17 cellular contexts compared by ENCODE assay signal in genomic region chr20:48957053-48957481, GRCh38. TPM values are rescaled to one million over a fixed set of nuclear protein-coding genes. Genes with fewer than 3 reads are reported as not detected.
A peak's percentile ranks its signal among the peaks of the same experiment; 100 is the strongest.
DNase-seq lines count a peak whose midpoint lies in the region; ATAC-seq and TF ChIP-seq lines count a peak whose summit lies in the region.
"Had no signal": no experiment of that assay in that cellular context is flagged by ENCODE, and none has a peak within 500 bp of the region (broad histone marks: within the 10 kb centered on the region; RNA-seq: fewer than 3 reads in every experiment).

No MANE protein-coding gene starts in this region.

- no peaks in the 10 kb centered on the region; a peak in 1 of 5 replicates for H3K9me3 Mint-ChIP-seq in H9
- H3K9me3 Mint-ChIP-seq: activated T-helper 2 cell treated with anti-CD3 and anti-CD28 coated beads, Interferon-gamma antibody, Interleukin-2, Interleukin-4, amounts not matched to agents 10 μg/mL and 5 μg/mL and 100 μg/mL, durations not matched to agents 14 hours and 24 hours and 36 hours; effector memory CD8-positive, alpha-beta T cell; stimulated activated naive CD8-positive, alpha-beta T cell treated with anti-CD3 and anti-CD28 coated beads, Interleukin-15, amount 100 ng/mL, for 72 hours had no signal

- no peak for TF ChIP-seq EP300 in SK-N-SH (IDR thresholded peaks at IDR 0.05; ENCODE audit: borderline replicate concordance in 1 of 2, low read depth in 1 of 2, low read length in 1 of 2)

- no peaks in the 10 kb centered on the region for H3K79me1 ChIP-seq in H9 (ENCODE audit: insufficient read depth, low read depth, low read length, poor library complexity, severe bottlenecking)

- TF ChIP-seq CTCF in H9 (conservative IDR thresholded peaks at IDR 0.05) = no peak
- no peak for TF ChIP-seq CTCF in SK-N-SH (IDR thresholded peaks at IDR 0.05)

- no peak overlapping the region for H2BK5ac ChIP-seq in H9 (ENCODE audit: insufficient read length, low read length)

- H3K9me3 ChIP-seq in H9 (ENCODE audit: control insufficient read depth, low read depth, low read length) = no peaks in the 10 kb centered on the region
- no peaks in the 10 kb centered on the region for H3K9me3 ChIP-seq in SK-N-SH
- no peaks in the 10 kb centered on the region for H3K9me3 ChIP-seq in muscle layer of duodenum (ENCODE audit: control insufficient read depth in 1 of 2, low read length in 2 of 2)

- H2AK5ac ChIP-seq in H9 (ENCODE audit: insufficient read length, low read length) = no peak overlapping the region

- no peak overlapping the region for H2AFZ ChIP-seq in H9 (ENCODE audit: low read length)
- H2AFZ ChIP-seq in SK-N-SH (ENCODE audit: low read depth) = no peak overlapping the region

- no peak overlapping the region for H3K18ac ChIP-seq in H9 (ENCODE audit: insufficient read length, low read depth, low read length)

- no peaks in the 10 kb centered on the region for H3K4me1 Mint-ChIP-seq in H9
- H3K4me1 Mint-ChIP-seq: stimulated activated naive CD8-positive, alpha-beta T cell treated with anti-CD3 and anti-CD28 coated beads, Interleukin-15, amount 100 ng/mL, for 72 hours had no signal

- no peak overlapping the region for H3K27ac ChIP-seq in H9 (ENCODE audit: insufficient read length, low read depth, low read length)
- H3K27ac ChIP-seq in SK-N-SH (ENCODE audit: low read depth in 2 of 2, low read length in 1 of 2) = no peak overlapping the region
- H3K27ac ChIP-seq in muscle layer of duodenum (ENCODE audit: low read length) = peak overlapping the region; percentile 7

- H3K4me3 ChIP-seq in SK-N-SH (ENCODE audit: low read depth in 2 of 2, low read length in 1 of 2) = no peak overlapping the region
- no peak overlapping the region for H3K4me3 ChIP-seq in muscle layer of duodenum (ENCODE audit: low read depth in 1 of 2, low read length in 2 of 2)

- no peaks in the 10 kb centered on the region for H3K79me2 ChIP-seq in H9 (ENCODE audit: insufficient read depth, low read length)
- no peaks in the 10 kb centered on the region for H3K79me2 ChIP-seq in SK-N-SH (ENCODE audit: insufficient read depth)

- H3K9me2 ChIP-seq in SK-N-SH = no peaks in the 10 kb centered on the region

- H3K36me3 ChIP-seq in SK-N-SH (replicated peaks in 1 of 2; ENCODE audit: control insufficient read depth in 1 of 2, insufficient read depth in 2 of 2, low read length in 1 of 2) (peaks cover 36 to 52% of the 10 kb centered on the region in 2 experiments), muscle layer of duodenum (ENCODE audit: control insufficient read depth in 1 of 2, insufficient read depth in 2 of 2, low read length in 2 of 2) (peaks cover 47 to 60% of the 10 kb centered on the region in 2 donors)

- no peak overlapping the region for H4K91ac ChIP-seq in H9 (ENCODE audit: insufficient read length, low read depth, low read length)

- H3K9ac ChIP-seq in H9 (ENCODE audit: extremely low read depth, insufficient read length, low read length) (no peak overlapping the region), SK-N-SH (no peak overlapping the region)

- no peak overlapping the region for H3K4ac ChIP-seq in H9 (ENCODE audit: low read depth, low read length)

- no peak overlapping the region for H3K23ac ChIP-seq in H9 (ENCODE audit: insufficient read length, low read depth, low read length)

- no peak overlapping the region for H3K14ac ChIP-seq in H9 (ENCODE audit: insufficient read depth, low read length)

- no peak for DNase-seq in H9
- DNase-seq in SK-N-SH = no peak
- DNase-seq in erythroblast (lab: John Stamatoyannopoulos, UW) = peak; percentile 44 to 47
- DNase-seq in GM19240 (ENCODE audit: insufficient read length, low spot score) = no peak
- DNase-seq: caudate nucleus; effector memory CD8-positive, alpha-beta T cell; KBM-7; left colon; NCI-H510A treated with DMSO at 0.1 percent for 48 hours; occipital lobe; SHP77; stimulated activated CD4-positive, alpha-beta T cell treated with anti-CD3 and anti-CD28 coated beads, Interleukin-1b, Interleukin-23, amount 100 ng/mL, for 48 hours; stimulated activated naive CD8-positive, alpha-beta T cell treated with anti-CD3 and anti-CD28 coated beads, Interleukin-15, amount 100 ng/mL, for 72 hours had no signal

- H4K20me1 ChIP-seq in H9 (ENCODE audit: control insufficient read depth, insufficient read depth, insufficient read length) (no peaks in the 10 kb centered on the region), SK-N-SH (ENCODE audit: insufficient read depth) (no peaks in the 10 kb centered on the region)

- H4K5ac ChIP-seq in H9 (ENCODE audit: insufficient read length, low read depth, low read length) = no peak overlapping the region

- H3K4me2 ChIP-seq in H9 (ENCODE audit: insufficient read depth, insufficient read length, low read length) = no peak overlapping the region
- no peak overlapping the region for H3K4me2 ChIP-seq in SK-N-SH

- CTCF ChIA-PET in SK-N-SH (lab: Yijun Ruan, JAX) = interaction anchor here (1.4 kb wide), 1 partner anchor 299 kb away, joined by 4 read pairs; no protein-coding TSS in a partner anchor

- H2BK20ac ChIP-seq in H9 (ENCODE audit: low read depth, low read length, poor library complexity, severe bottlenecking) = no peak overlapping the region

- H3T11ph ChIP-seq in H9 (ENCODE audit: low read length) = no peak overlapping the region

- no peaks in the 10 kb centered on the region for H3K27me3 Mint-ChIP-seq in H9 (ENCODE audit: low read depth)
- H3K27me3 Mint-ChIP-seq: effector memory CD8-positive, alpha-beta T cell; stimulated activated naive CD8-positive, alpha-beta T cell treated with anti-CD3 and anti-CD28 coated beads, Interleukin-15, amount 100 ng/mL, for 72 hours had no signal

- no peak for TF ChIP-seq POLR2A in erythroblast (IDR thresholded peaks at IDR 0.05; ENCODE audit: low read length)

- TF ChIP-seq RAD21 in SK-N-SH (IDR thresholded peaks at IDR 0.05; ENCODE audit: low read length) = no peak

- H2BK120ac ChIP-seq in H9 (ENCODE audit: low read depth, low read length, poor library complexity, severe bottlenecking) = no peak overlapping the region

- POLR2A ChIA-PET in SK-N-SH (lab: Yijun Ruan, JAX) = no interaction called here

- no peak overlapping the region for H2BK12ac ChIP-seq in H9 (ENCODE audit: insufficient read length, low read depth, low read length)

- H3K27me3 ChIP-seq in H9 (ENCODE audit: insufficient read depth, low read length) = no peaks in the 10 kb centered on the region
- no peaks in the 10 kb centered on the region for H3K27me3 ChIP-seq in SK-N-SH (ENCODE audit: insufficient read depth)
- H3K27me3 ChIP-seq in muscle layer of duodenum (ENCODE audit: low read depth, low read length) = no peaks in the 10 kb centered on the region

- no CpG with 5 or more reads among the region's 2 CpGs for WGBS in H9 (ENCODE audit: extremely low coverage, insufficient read length, low lambda C conversion rate)
- 8% methylated on average over 2 of the region's 2 CpGs for WGBS in SK-N-SH (ENCODE audit: low lambda C conversion rate)

- H4K8ac ChIP-seq in H9 (replicated peaks; ENCODE audit: insufficient read length, low read depth, low read length) = no peak overlapping the region

- peaks cover 7 to 61% (median 43%) of the 10 kb centered on the region in 3 experiments; a peak in 6 of 7 replicates for H3K36me3 Mint-ChIP-seq in H9 (ENCODE audit: insufficient read depth in 1 of 3, low read depth in 3 of 3)

- no peak overlapping the region for H3K4me3 Mint-ChIP-seq in H9
- H3K4me3 Mint-ChIP-seq: effector memory CD8-positive, alpha-beta T cell; stimulated activated naive CD8-positive, alpha-beta T cell treated with anti-CD3 and anti-CD28 coated beads, Interleukin-15, amount 100 ng/mL, for 72 hours had no signal

- peak overlapping the region in 2 of 3 experiments; percentile 83 to 89; a peak in 4 of 7 replicates for H3K27ac Mint-ChIP-seq in H9
- H3K27ac Mint-ChIP-seq: activated T-helper 2 cell treated with anti-CD3 and anti-CD28 coated beads, Interferon-gamma antibody, Interleukin-2, Interleukin-4, amounts not matched to agents 10 μg/mL and 5 μg/mL and 100 μg/mL, durations not matched to agents 14 hours and 24 hours and 36 hours had no signal

- no peak overlapping the region for H2BK15ac ChIP-seq in H9 (ENCODE audit: low read depth, low read length)

- no peak overlapping the region for H3K56ac ChIP-seq in H9 (ENCODE audit: insufficient read length, low read depth, low read length)

- no peaks in the 10 kb centered on the region for H3F3A ChIP-seq in SK-N-SH (replicated peaks; ENCODE audit: insufficient read depth)

- no peak for ATAC-seq in GM19455 (IDR thresholded peaks at IDR 0.05; ENCODE audit: unreplicated experiment)
- no peak for ATAC-seq in HG02885 (IDR thresholded peaks at IDR 0.05; ENCODE audit: poor library complexity, unreplicated experiment)
- ATAC-seq: effector memory CD8-positive, alpha-beta T cell; left colon; stimulated activated naive CD8-positive, alpha-beta T cell treated with anti-CD3 and anti-CD28 coated beads, Interleukin-15, amount 100 ng/mL, for 72 hours had no signal

- H3K23me2 ChIP-seq in H9 (ENCODE audit: insufficient read length, low read depth, low read length, poor library complexity, severe bottlenecking) = no peaks in the 10 kb centered on the region

- H3K4me1 ChIP-seq in H9 (ENCODE audit: insufficient read depth, low read length) (no peaks in the 10 kb centered on the region), SK-N-SH (ENCODE audit: control insufficient read depth in 1 of 2, insufficient read depth in 2 of 2, low read depth in 1 of 2, low read length in 1 of 2) (peaks cover 0 to 2% of the 10 kb centered on the region in 2 experiments; a peak in 1 of 4 replicates), muscle layer of duodenum (ENCODE audit: control insufficient read depth in 1 of 2, insufficient read depth in 2 of 2, low read length in 2 of 2) (no peaks in the 10 kb centered on the region)

TF ChIP-seq in SK-N-SH, 30 proteins besides CTCF, POLR2A, EP300 and RAD21 (continues in another document):
- TF ChIP-seq, protein P1, sequence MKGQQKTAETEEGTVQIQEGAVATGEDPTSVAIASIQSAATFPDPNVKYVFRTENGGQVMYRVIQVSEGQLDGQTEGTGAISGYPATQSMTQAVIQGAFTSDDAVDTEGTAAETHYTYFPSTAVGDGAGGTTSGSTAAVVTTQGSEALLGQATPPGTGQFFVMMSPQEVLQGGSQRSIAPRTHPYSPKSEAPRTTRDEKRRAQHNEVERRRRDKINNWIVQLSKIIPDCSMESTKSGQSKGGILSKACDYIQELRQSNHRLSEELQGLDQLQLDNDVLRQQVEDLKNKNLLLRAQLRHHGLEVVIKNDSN (IDR thresholded peaks at IDR 0.05; ENCODE audit: borderline replicate concordance, low read depth) = 0 out of 2 replicates have a peak, but pooled peaks have one; percentile 12

RNA-seq across cellular contexts. Expression of gene ARFGEF2, which starts 35.6 kb away (rescaled TPM):
- 16.6 and 16.7 TPM in 2 replicates for total RNA-seq in H9 (2021)
- polyA plus RNA-seq in SK-N-SH (2012; rRNA removed) = 6.1 and 8.4 TPM in 2 replicates
- polyA plus RNA-seq in SK-N-SH (2012; cell fraction: cytosol; rRNA removed) = 7.1 and 7.9 TPM in 2 replicates
- 8.4 and 16.0 TPM in 2 replicates for polyA plus RNA-seq in SK-N-SH (2012; cell fraction: nucleus; rRNA removed)

Comparison
In these comparisons a context has a peak if more than half of its experiments do, and no peak if none do; other contexts are left out.
1. DNase-seq: peak in erythroblast (2 of 2); none in H9 (single experiment), SK-N-SH (single experiment) and GM19240 (single experiment).